12 cellular contexts compared by ENCODE assay signal in genomic region chr5:132487095-132487428, GRCh38. TPM values are rescaled to one million over a fixed set of nuclear protein-coding genes. Genes with fewer than 3 reads are reported as not detected.
DNase-seq lines count a peak whose midpoint lies in the region; ATAC-seq lines count a peak whose summit lies in the region.
"Had no signal": no experiment of that assay in that cellular context is flagged by ENCODE, and none has a peak within 500 bp of the region (broad histone marks: within the 10 kb centered on the region; RNA-seq: fewer than 3 reads in every experiment).

No MANE protein-coding gene starts in this region.

- H2AFZ ChIP-seq in neuronal stem cell (ENCODE audit: low read length), result no peak overlapping the region
- H2AFZ ChIP-seq: parathyroid adenoma had no signal

- H3K27ac Mint-ChIP-seq in stimulated activated naive CD8-positive, alpha-beta T cell treated with anti-CD3 and anti-CD28 coated beads, Interleukin-15, Interleukin-2, amounts not matched to agents 100 ng/mL and 50 ng/mL, for 24 hours, result peak overlapping the region; percentile 89
- peak overlapping the region; percentile 91 for H3K27ac Mint-ChIP-seq in activated naive CD8-positive, alpha-beta T cell treated with anti-CD3 and anti-CD28 coated beads, Interleukin-2, amount 50 U/mL, for 24 hours

- H3K14ac ChIP-seq in neuronal stem cell (ENCODE audit: low read length), result no peak overlapping the region

- no peak overlapping the region for H3K4ac ChIP-seq in neuronal stem cell (ENCODE audit: low read length)

- H3K9me3 Mint-ChIP-seq in stimulated activated naive CD8-positive, alpha-beta T cell treated with anti-CD3 and anti-CD28 coated beads, Interleukin-15, Interleukin-2, amounts not matched to agents 100 ng/mL and 50 ng/mL, for 24 hours, result no peaks in the 10 kb centered on the region
- H3K9me3 Mint-ChIP-seq in activated naive CD8-positive, alpha-beta T cell treated with anti-CD3 and anti-CD28 coated beads, Interleukin-2, amount 50 U/mL, for 24 hours, result no peaks in the 10 kb centered on the region

- H2BK120ac ChIP-seq in neuronal stem cell (ENCODE audit: low read depth, low read length), result no peak overlapping the region

- no peak overlapping the region for H3K23ac ChIP-seq in neuronal stem cell (ENCODE audit: low read depth, low read length, poor library complexity)

- no peaks in the 10 kb centered on the region for H3K79me1 ChIP-seq in neuronal stem cell (ENCODE audit: low read depth, low read length)

- peak overlapping the region; percentile 92 for H3K4me3 Mint-ChIP-seq in stimulated activated naive CD8-positive, alpha-beta T cell treated with anti-CD3 and anti-CD28 coated beads, Interleukin-15, Interleukin-2, amounts not matched to agents 100 ng/mL and 50 ng/mL, for 24 hours
- peak overlapping the region; percentile 94 for H3K4me3 Mint-ChIP-seq in activated naive CD8-positive, alpha-beta T cell treated with anti-CD3 and anti-CD28 coated beads, Interleukin-2, amount 50 U/mL, for 24 hours

- peaks cover 8% of the 10 kb centered on the region in 2 donors for H3K4me1 ChIP-seq in neuronal stem cell (ENCODE audit: control insufficient read depth in 2 of 2, insufficient read depth in 1 of 2, low read depth in 1 of 2, low read length in 2 of 2)

- no peak overlapping the region for H3K4me3 ChIP-seq in neuronal stem cell (ENCODE audit: low read length in 2 of 2)
- H3K4me3 ChIP-seq: K562 had no signal

- H2BK5ac ChIP-seq in neuronal stem cell (ENCODE audit: low read length), result no peak overlapping the region

- H3K36me3 ChIP-seq in neuronal stem cell (replicated peaks in 1 of 2; ENCODE audit: control insufficient read depth in 2 of 2, insufficient read depth in 2 of 2, low read length in 2 of 2), result peaks cover 5 to 47% of the 10 kb centered on the region in 2 donors

- no peak for DNase-seq in stimulated activated naive CD8-positive, alpha-beta T cell treated with anti-CD3 and anti-CD28 coated beads, Interleukin-15, Interleukin-2, amounts not matched to agents 100 U/mL and 50 U/mL, for 24 hours
- DNase-seq in activated naive CD8-positive, alpha-beta T cell treated with anti-CD3 and anti-CD28 coated beads, Interleukin-2, amount 50 U/mL, for 24 hours, result no peak
- DNase-seq in neuronal stem cell (ENCODE audit: low spot score) (no peak), OCI-M1 (lab: John Stamatoyannopoulos, UW) (no peak), DMS79 (lab: John Stamatoyannopoulos, UW) (no peak)

- H3K9me3 ChIP-seq in neuronal stem cell (replicated peaks in 1 of 2; ENCODE audit: control insufficient read depth in 2 of 2, insufficient read depth in 1 of 2, low read depth in 1 of 2, low read length in 2 of 2), result no peaks in the 10 kb centered on the region
- H3K9me3 ChIP-seq: thoracic aorta had no signal

- WGBS in neuronal stem cell (ENCODE audit: extremely low coverage in 2 of 2, insufficient read length in 2 of 2, insufficient replicate concordance in 1 of 2), 2 donors, result no CpG with 5 or more reads among the region's 4 CpGs

- no peak overlapping the region for H3K4me2 ChIP-seq in neuronal stem cell (ENCODE audit: insufficient read depth, low read length, poor library complexity, severe bottlenecking)

- H4K91ac ChIP-seq in neuronal stem cell (ENCODE audit: low read depth, low read length, poor library complexity), result no peak overlapping the region

- H3K18ac ChIP-seq in neuronal stem cell (ENCODE audit: low read length), result no peak overlapping the region

- ATAC-seq in stimulated activated naive CD8-positive, alpha-beta T cell treated with anti-CD3 and anti-CD28 coated beads, Interleukin-15, Interleukin-2, amounts not matched to agents 100 U/mL and 50 U/mL, for 24 hours, result no peak
- ATAC-seq in activated naive CD8-positive, alpha-beta T cell treated with anti-CD3 and anti-CD28 coated beads, Interleukin-2, amount 50 U/mL, for 24 hours, result no peak
- no peak for ATAC-seq in GM18867 (IDR thresholded peaks at IDR 0.05; ENCODE audit: unreplicated experiment)
- no peak for ATAC-seq in HG03520 (IDR thresholded peaks at IDR 0.05; ENCODE audit: unreplicated experiment)
- ATAC-seq: K562 had no signal

- H3K27me3 ChIP-seq in neuronal stem cell (ENCODE audit: control insufficient read depth in 3 of 3, insufficient read depth in 3 of 3, low read depth in 1 of 3, low read length in 3 of 3), result peaks cover 5 to 23% (median 10%) of the 10 kb centered on the region in 3 experiments

- no peak overlapping the region for H2BK12ac ChIP-seq in neuronal stem cell (ENCODE audit: low read length)

- H4K8ac ChIP-seq in neuronal stem cell (ENCODE audit: low read depth, low read length), result no peak overlapping the region

- peaks cover 74% of the 10 kb centered on the region for H3K4me1 Mint-ChIP-seq in stimulated activated naive CD8-positive, alpha-beta T cell treated with anti-CD3 and anti-CD28 coated beads, Interleukin-15, Interleukin-2, amounts not matched to agents 100 ng/mL and 50 ng/mL, for 24 hours (ENCODE audit: low read depth)
- H3K4me1 Mint-ChIP-seq in activated naive CD8-positive, alpha-beta T cell treated with anti-CD3 and anti-CD28 coated beads, Interleukin-2, amount 50 U/mL, for 24 hours, result peaks cover 66% of the 10 kb centered on the region

- H2BK15ac ChIP-seq in neuronal stem cell (ENCODE audit: low read length), result no peak overlapping the region

- H3K36me3 Mint-ChIP-seq in stimulated activated naive CD8-positive, alpha-beta T cell treated with anti-CD3 and anti-CD28 coated beads, Interleukin-15, Interleukin-2, amounts not matched to agents 100 ng/mL and 50 ng/mL, for 24 hours (ENCODE audit: low read depth), result peaks cover 73% of the 10 kb centered on the region
- peaks cover 73% of the 10 kb centered on the region for H3K36me3 Mint-ChIP-seq in activated naive CD8-positive, alpha-beta T cell treated with anti-CD3 and anti-CD28 coated beads, Interleukin-2, amount 50 U/mL, for 24 hours (ENCODE audit: low read depth)

- H3K9ac ChIP-seq in neuronal stem cell (ENCODE audit: low read depth, low read length, poor library complexity), result no peak overlapping the region
- H3K9ac ChIP-seq: parathyroid adenoma had no signal

- no peaks in the 10 kb centered on the region for H3K27me3 Mint-ChIP-seq in stimulated activated naive CD8-positive, alpha-beta T cell treated with anti-CD3 and anti-CD28 coated beads, Interleukin-15, Interleukin-2, amounts not matched to agents 100 ng/mL and 50 ng/mL, for 24 hours
- H3K27me3 Mint-ChIP-seq in activated naive CD8-positive, alpha-beta T cell treated with anti-CD3 and anti-CD28 coated beads, Interleukin-2, amount 50 U/mL, for 24 hours, result no peaks in the 10 kb centered on the region

- H2AK5ac ChIP-seq in neuronal stem cell (ENCODE audit: low read depth, low read length), result peak overlapping the region; percentile 33

- H3K27ac ChIP-seq in neuronal stem cell (replicated peaks; ENCODE audit: low read length), result no peak overlapping the region
- H3K27ac ChIP-seq: C4-2B, parathyroid adenoma had no signal

RNA-seq across cellular contexts. Expression of gene IRF1, which starts 3.5 kb away (rescaled TPM):
- polyA plus RNA-seq in neuronal stem cell (2013, experiment 1 of 2), result 1.4 TPM
- 1.5 TPM for polyA plus RNA-seq in neuronal stem cell (2013, experiment 2 of 2)

RNA-seq across cellular contexts. Expression of gene IL5, which starts 56.3 kb away (rescaled TPM):
- polyA plus RNA-seq in neuronal stem cell (2013, experiment 1 of 2), result not detected
- not detected for polyA plus RNA-seq in neuronal stem cell (2013, experiment 2 of 2)
